Comparison of ENCODE assay signal across 19 cellular contexts in genomic region chr3:37764586-37764985, GRCh38.
A peak's percentile ranks its signal among the peaks of the same experiment; 100 is the strongest.
DNase-seq lines count a peak whose midpoint lies in the region; ATAC-seq and TF ChIP-seq lines count a peak whose summit lies in the region.
"Had no signal": no experiment of that assay in that cellular context is flagged by ENCODE, and none has a peak within 500 bp of the region (broad histone marks: within the 10 kb centered on the region; RNA-seq: fewer than 3 reads in every experiment).

No MANE protein-coding gene starts in this region.

- TF ChIP-seq EP300 in gastroesophageal sphincter (IDR thresholded peaks at IDR 0.05) = no peak

- TF ChIP-seq CTCF in left ventricle myocardium inferior (IDR thresholded peaks at IDR 0.05; ENCODE audit: borderline replicate concordance) = no peak
- no peak for TF ChIP-seq CTCF in gastroesophageal sphincter (IDR thresholded peaks at IDR 0.05)
- TF ChIP-seq CTCF in natural killer cell (IDR thresholded peaks at IDR 0.05) = no peak

- no peak overlapping the region for H3K4me3 Mint-ChIP-seq in natural killer cell
- H3K4me3 Mint-ChIP-seq: CD4-positive, CD25-positive, alpha-beta regulatory T cell had no signal

- no peak overlapping the region for H3K9ac ChIP-seq in subcutaneous abdominal adipose tissue (ENCODE audit: low read length in 5 of 5)
- H3K9ac ChIP-seq: GM23248 had no signal

- H3K27me3 ChIP-seq in left ventricle myocardium inferior (ENCODE audit: low read depth) (no peaks in the 10 kb centered on the region), gastroesophageal sphincter (no peaks in the 10 kb centered on the region), subcutaneous abdominal adipose tissue (ENCODE audit: control insufficient read depth in 5 of 5, insufficient read depth in 4 of 5, low read length in 5 of 5) (no peaks in the 10 kb centered on the region)
- H3K27me3 ChIP-seq: SJCRH30 had no signal

- H3K9me3 ChIP-seq in left ventricle myocardium inferior (replicated peaks) = no peaks in the 10 kb centered on the region
- H3K9me3 ChIP-seq in gastroesophageal sphincter = no peaks in the 10 kb centered on the region
- no peaks in the 10 kb centered on the region for H3K9me3 ChIP-seq in subcutaneous abdominal adipose tissue (ENCODE audit: control insufficient read depth in 5 of 5, low read length in 5 of 5)
- H3K9me3 ChIP-seq: HAP-1, SJCRH30 had no signal

- no peaks in the 10 kb centered on the region for H3K9me3 Mint-ChIP-seq in natural killer cell

- H3K4me1 Mint-ChIP-seq in natural killer cell = no peaks in the 10 kb centered on the region
- H3K4me1 Mint-ChIP-seq: CD4-positive, CD25-positive, alpha-beta regulatory T cell had no signal

- peaks cover 8 to 11% of the 10 kb centered on the region in 2 donors for H3K27me3 Mint-ChIP-seq in natural killer cell (ENCODE audit: low read depth in 2 of 2)

- peak overlapping the region; percentile 93 for H3K27ac ChIP-seq in left ventricle myocardium inferior (replicated peaks)
- peak overlapping the region in 3 of 4 donors; percentile 29 to 75 (median 67) for H3K27ac ChIP-seq in gastroesophageal sphincter
- peak overlapping the region; percentile 89 for H3K27ac ChIP-seq in subcutaneous abdominal adipose tissue (ENCODE audit: low read depth, low read length)
- H3K27ac ChIP-seq: GM23248, SJCRH30 had no signal

- no peaks in the 10 kb centered on the region for H3K36me3 Mint-ChIP-seq in natural killer cell
- H3K36me3 Mint-ChIP-seq: CD4-positive, CD25-positive, alpha-beta regulatory T cell had no signal

- no peak overlapping the region for H3K27ac Mint-ChIP-seq in natural killer cell
- H3K27ac Mint-ChIP-seq: CD4-positive, CD25-positive, alpha-beta regulatory T cell had no signal

- DNase-seq in left ventricle myocardium inferior (no peak), left cardiac atrium (no peak), ACHN (no peak), natural killer cell (no peak)
- DNase-seq in effector CD8-positive, alpha-beta T cell (lab: John Stamatoyannopoulos, UW) = no peak
- DNase-seq: CD4-positive, CD25-positive, alpha-beta regulatory T cell; GM23248; KG1; NCI-H1105; NCI-H146; NCI-H2029 treated with DMSO at 0.1 percent for 48 hours; NCI-H2171; NCI-H345; NCI-H524; SJCRH30 had no signal

- intact Hi-C loops in left ventricle myocardium inferior (cut with micrococcal nuclease) = no loop called here
- intact Hi-C loops in left cardiac atrium (cut with DNase I) = no loop called here
- intact Hi-C loops in natural killer cell (cut with micrococcal nuclease) = no loop called here

- in situ Hi-C loops in ACHN (cut with HindIII; ENCODE audit: low pct_ligation_motif_present, low pct_unique_long_range_greater_than_20kb, low sequenced_read_pairs) = no loop called here

- H3K36me3 ChIP-seq in left ventricle myocardium inferior (no peaks in the 10 kb centered on the region), gastroesophageal sphincter (no peaks in the 10 kb centered on the region), subcutaneous abdominal adipose tissue (ENCODE audit: control insufficient read depth in 5 of 5, insufficient read depth in 5 of 5, low read length in 5 of 5) (no peaks in the 10 kb centered on the region)
- H3K36me3 ChIP-seq: HAP-1, SJCRH30 had no signal

- TF ChIP-seq POLR2A in gastroesophageal sphincter (IDR thresholded peaks at IDR 0.05) = no peak

- no peak for ATAC-seq in left cardiac atrium
- no peak for ATAC-seq in gastroesophageal sphincter
- ATAC-seq in natural killer cell = no peak
- ATAC-seq: Panc1 had no signal

- H3K4me1 ChIP-seq in left ventricle myocardium inferior (peaks cover 81% of the 10 kb centered on the region), gastroesophageal sphincter (peaks cover 0 to 58% (median 17%) of the 10 kb centered on the region in 3 donors), subcutaneous abdominal adipose tissue (ENCODE audit: control insufficient read depth in 5 of 5, insufficient read depth in 5 of 5, low read length in 5 of 5) (peaks cover 13 to 72% (median 62%) of the 10 kb centered on the region in 5 donors)

- H3K4me3 ChIP-seq in left ventricle myocardium inferior (no peak overlapping the region), gastroesophageal sphincter (no peak overlapping the region), subcutaneous abdominal adipose tissue (ENCODE audit: low read depth in 1 of 5, low read length in 5 of 5) (no peak overlapping the region)
- H3K4me3 ChIP-seq: GM23248, HAP-1, SJCRH30 had no signal
